Comparison of ENCODE assay signal across 1 cellular context in genomic region chr16:2513405-2514332, GRCh38.
TF ChIP-seq lines count a peak whose summit lies in the region.

Gene ATP6V0C (plus strand): TSS chr16:2513952. CDS start chr16:2514104, 152 bp downstream.

TF ChIP-seq in K562, 482 proteins besides CTCF, POLR2A, EP300 and RAD21 (continued from another document):
- no peak for TF ChIP-seq AFF1 (IDR thresholded peaks at IDR 0.05; ENCODE audit: low read depth in 1 of 2, partially characterized antibody in 2 of 2)
- no peak for TF ChIP-seq ZNF586 (CRISPR knock-in tag; conservative IDR thresholded peaks at IDR 0.05)
- TF ChIP-seq, protein P1, sequence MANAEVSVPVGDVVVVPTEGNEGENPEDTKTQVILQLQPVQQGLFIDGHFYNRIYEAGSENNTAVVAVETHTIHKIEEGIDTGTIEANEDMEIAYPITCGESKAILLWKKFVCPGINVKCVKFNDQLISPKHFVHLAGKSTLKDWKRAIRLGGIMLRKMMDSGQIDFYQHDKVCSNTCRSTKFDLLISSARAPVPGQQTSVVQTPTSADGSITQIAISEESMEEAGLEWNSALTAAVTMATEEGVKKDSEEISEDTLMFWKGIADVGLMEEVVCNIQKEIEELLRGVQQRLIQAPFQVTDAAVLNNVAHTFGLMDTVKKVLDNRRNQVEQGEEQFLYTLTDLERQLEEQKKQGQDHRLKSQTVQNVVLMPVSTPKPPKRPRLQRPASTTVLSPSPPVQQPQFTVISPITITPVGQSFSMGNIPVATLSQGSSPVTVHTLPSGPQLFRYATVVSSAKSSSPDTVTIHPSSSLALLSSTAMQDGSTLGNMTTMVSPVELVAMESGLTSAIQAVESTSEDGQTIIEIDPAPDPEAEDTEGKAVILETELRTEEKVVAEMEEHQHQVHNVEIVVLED (CRISPR knock-in tag; IDR thresholded peaks at IDR 0.05), result peak; percentile 60
- TF ChIP-seq CBX8 (IDR thresholded peaks at IDR 0.05; ENCODE audit: borderline replicate concordance, extremely low read depth, low read depth, low read length, poor library complexity, severe bottlenecking), result no peak
- TF ChIP-seq HBP1 (CRISPR knock-in tag; IDR thresholded peaks at IDR 0.05), result no peak
- TF ChIP-seq TCF3 (CRISPR knock-in tag; IDR thresholded peaks at IDR 0.05), result no peak
- no peak for TF ChIP-seq PKNOX1 (IDR thresholded peaks at IDR 0.05)
- TF ChIP-seq CREB3 (tag; conservative IDR thresholded peaks at IDR 0.05; ENCODE audit: low read depth), result no peak
- TF ChIP-seq KDM5B (IDR thresholded peaks at IDR 0.05; ENCODE audit: insufficient replicate concordance, low read depth, low read length), result peak; percentile 52
- TF ChIP-seq HOXB6 (CRISPR knock-in tag; IDR thresholded peaks at IDR 0.05; ENCODE audit: borderline replicate concordance), result no peak
- no peak for TF ChIP-seq NFIC (IDR thresholded peaks at IDR 0.05)
- TF ChIP-seq GATA2 (CRISPR knock-in tag; IDR thresholded peaks at IDR 0.05), result no peak
- TF ChIP-seq SIRT6 (IDR thresholded peaks at IDR 0.05; ENCODE audit: low read depth, low read length), result no peak
- peak in 1 of 2 experiments; percentile 100; a peak in 2 of 4 replicates for TF ChIP-seq ZNF639 (CRISPR knock-in tag; conservative IDR thresholded peaks at IDR 0.05 in 1 of 2, IDR thresholded peaks at IDR 0.05 in 1 of 2)
- TF ChIP-seq BMI1 (IDR thresholded peaks at IDR 0.05; ENCODE audit: low read length), result no peak
- no peak for TF ChIP-seq NFIX (CRISPR knock-in tag; IDR thresholded peaks at IDR 0.05; ENCODE audit: low read depth)
- TF ChIP-seq SLC30A9 (CRISPR knock-in tag; IDR thresholded peaks at IDR 0.05), result no peak
- no peak for TF ChIP-seq CUX1 (CRISPR knock-in tag; IDR thresholded peaks at IDR 0.05)
- TF ChIP-seq ZBTB7A (IDR thresholded peaks at IDR 0.05; ENCODE audit: borderline replicate concordance, control insufficient read depth, low read depth, low read length), result no peak
